Comparison of ENCODE assay signal across 29 cellular contexts in the genomic region with DNA sequence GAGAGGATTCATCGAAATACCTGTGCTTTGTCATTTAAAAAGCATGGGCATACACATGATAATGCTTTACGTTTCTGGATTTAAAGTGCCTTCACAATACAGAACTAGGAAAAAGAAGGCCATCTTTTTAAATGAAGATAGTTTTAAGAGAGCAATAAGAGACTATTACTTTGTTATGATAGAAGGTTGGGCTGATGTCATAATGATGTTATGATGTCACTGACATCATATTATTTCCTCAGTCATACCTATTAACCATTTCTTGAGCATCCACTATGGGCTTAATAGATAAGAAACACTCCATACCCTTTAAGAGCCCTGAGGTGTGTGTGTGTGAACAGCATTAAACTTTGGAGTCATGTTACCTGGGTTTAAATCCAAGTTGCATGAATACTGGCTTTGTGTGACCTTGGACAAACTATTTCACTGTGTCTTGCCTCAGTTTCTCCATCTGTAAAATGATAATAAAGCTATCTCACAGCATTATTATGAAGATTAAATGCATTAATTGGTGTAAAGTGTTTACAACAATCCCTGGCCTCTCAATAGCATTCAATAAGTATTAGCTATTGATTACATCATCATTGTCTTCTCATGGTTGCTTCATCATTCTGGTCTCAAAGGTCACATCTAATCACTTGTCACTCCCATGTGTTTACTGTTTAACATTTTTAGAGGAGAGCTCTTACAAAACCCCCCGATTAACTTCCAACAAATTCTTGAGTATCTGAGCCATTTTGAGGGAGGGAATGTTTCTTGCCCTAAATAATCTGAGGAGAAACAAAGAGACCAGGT. TPM values are rescaled to one million over a fixed set of nuclear protein-coding genes. Genes with fewer than 3 reads are reported as not detected.
DNase-seq lines count a peak whose midpoint lies in the region; ATAC-seq, FAIRE-seq and TF ChIP-seq lines count a peak whose summit lies in the region.
"Had no signal": no experiment of that assay in that cellular context is flagged by ENCODE, and none has a peak within 500 bp of the region (broad histone marks: within the 10 kb centered on the region; RNA-seq: fewer than 3 reads in every experiment).

No MANE protein-coding gene starts in this region.

- WGBS in A549 (ENCODE audit: missing lambda C conversion rate), result 26% methylated on average over 3 of the region's 3 CpGs
- WGBS in IMR-90 (ENCODE audit: extremely low coverage in 2 of 2, insufficient read length in 1 of 2), 2 experiments, result no CpG with 5 or more reads among the region's 3 CpGs
- 5% methylated on average over 3 of the region's 3 CpGs for WGBS in K562 (ENCODE audit: insufficient coverage, low coverage, missing lambda C conversion rate)
- 90 to 93% (median 91%) methylated on average over 3 of the region's 3 CpGs for WGBS in adrenal gland, 4 donors

- no peak overlapping the region for H2BK5ac ChIP-seq in IMR-90 (ENCODE audit: low read depth, low read length, poor library complexity, severe bottlenecking)

- peaks cover 66% of the 10 kb centered on the region for H3K9me3 Mint-ChIP-seq in activated naive CD4-positive, alpha-beta T cell treated with anti-CD3 and anti-CD28 coated beads for 36 hours

- H3K27me3 ChIP-seq in IMR-90 (ENCODE audit: control insufficient read depth, insufficient read depth, low read length) (no peaks in the 10 kb centered on the region), K562 (ENCODE audit: control insufficient read depth in 2 of 2, insufficient read depth in 2 of 2, low read length in 2 of 2) (no peaks in the 10 kb centered on the region), adrenal gland (no peaks in the 10 kb centered on the region)
- H3K27me3 ChIP-seq: BE2C, BLaER1 had no signal

- TF ChIP-seq CTCF in A549 (IDR thresholded peaks at IDR 0.05) (no peak), IMR-90 (conservative IDR thresholded peaks at IDR 0.05; ENCODE audit: low read depth, low read length) (no peak), K562 (IDR thresholded peaks at IDR 0.05 in 2 of 3, conservative IDR thresholded peaks at IDR 0.05 in 1 of 3; ENCODE audit: insufficient read depth in 2 of 3, low read depth in 1 of 3, low read length in 3 of 3) (no peak), adrenal gland (IDR thresholded peaks at IDR 0.05) (no peak)

- no peak overlapping the region for H2BK20ac ChIP-seq in IMR-90 (ENCODE audit: low read depth, low read length)

- H2BK120ac ChIP-seq in IMR-90 (ENCODE audit: low read depth, low read length), result no peak overlapping the region

- intact Hi-C loops in activated naive CD4-positive, alpha-beta T cell treated with anti-CD3 and anti-CD28 coated beads for 36 hours (cut with micrococcal nuclease), result no loop called here
- intact Hi-C loops in IMR-90 (cut with micrococcal nuclease) (no loop called here), K562 (cut with micrococcal nuclease) (no loop called here), adrenal gland (cut with DNase I) (no loop called here)

- no peak overlapping the region for H3K18ac ChIP-seq in IMR-90 (ENCODE audit: low read depth, low read length)

- ATAC-seq in A549, result no peak
- ATAC-seq in IMR-90 (ENCODE audit: low read depth), result no peak
- ATAC-seq in K562, result no peak
- ATAC-seq: GM12878 had no signal

- FAIRE-seq in A549 (lab: Jason Lieb, UNC), result peak; percentile 92
- no peak for FAIRE-seq in K562 (lab: Jason Lieb, UNC)
- FAIRE-seq: GM12878, GM12892, GM18507 had no signal

- H3K14ac ChIP-seq in IMR-90 (replicated peaks; ENCODE audit: low read depth, low read length), result no peak overlapping the region

- BruUV-seq in IMR-90 (replicated peaks; lab: Mats Ljungman, UMichigan) (no TSS peak), K562 (replicated peaks; lab: Mats Ljungman, UMichigan) (no TSS peak)

- no peak for TF ChIP-seq POLR2A in A549 (IDR thresholded peaks at IDR 0.05; ENCODE audit: low read length)
- no peak for TF ChIP-seq POLR2A in IMR-90 (IDR thresholded peaks at IDR 0.05; ENCODE audit: low read depth, low read length)
- TF ChIP-seq POLR2A in K562 (conservative IDR thresholded peaks at IDR 0.05), result no peak
- TF ChIP-seq POLR2A in adrenal gland (IDR thresholded peaks at IDR 0.05), result no peak

- H2BK15ac ChIP-seq in IMR-90 (ENCODE audit: low read depth, low read length), result no peak overlapping the region

- no peak overlapping the region for H4K8ac ChIP-seq in IMR-90 (ENCODE audit: low read depth in 2 of 2, low read length in 2 of 2)

- H3K4me1 Mint-ChIP-seq in activated naive CD4-positive, alpha-beta T cell treated with anti-CD3 and anti-CD28 coated beads for 36 hours (ENCODE audit: low read depth), result no peaks in the 10 kb centered on the region
- H3K4me1 Mint-ChIP-seq: CD14-positive monocyte; CD4-positive, alpha-beta memory T cell; CD8-positive, alpha-beta memory T cell had no signal

- no peaks in the 10 kb centered on the region for H3K27me3 Mint-ChIP-seq in activated naive CD4-positive, alpha-beta T cell treated with anti-CD3 and anti-CD28 coated beads for 36 hours (ENCODE audit: low read depth)
- H3K27me3 Mint-ChIP-seq: CD8-positive, alpha-beta memory T cell had no signal

- no peaks in the 10 kb centered on the region for H4K20me1 ChIP-seq in IMR-90 (ENCODE audit: insufficient read depth, low read length)
- no peaks in the 10 kb centered on the region for H4K20me1 ChIP-seq in K562 (replicated peaks; ENCODE audit: control insufficient read depth, insufficient read depth, low read length)
- H4K20me1 ChIP-seq: BLaER1 had no signal

- TF ChIP-seq RAD21 in A549 (conservative IDR thresholded peaks at IDR 0.05 in 1 of 2, IDR thresholded peaks at IDR 0.05 in 1 of 2) (no peak), IMR-90 (IDR thresholded peaks at IDR 0.05; ENCODE audit: low read length) (no peak), K562 (CRISPR knock-in tag; conservative IDR thresholded peaks at IDR 0.05 in 1 of 2, IDR thresholded peaks at IDR 0.05 in 1 of 2) (no peak)

- no peak overlapping the region for H3K4me3 ChIP-seq in A549
- H3K4me3 ChIP-seq in IMR-90 (ENCODE audit: insufficient read depth, low read depth, low read length), result no peak overlapping the region
- no peak overlapping the region for H3K4me3 ChIP-seq in K562
- H3K4me3 ChIP-seq in adrenal gland, result no peak overlapping the region
- H3K4me3 ChIP-seq: BLaER1, GM12878 had no signal

- no peak overlapping the region for H3K9ac ChIP-seq in IMR-90 (ENCODE audit: low read depth, low read length)
- H3K9ac ChIP-seq in K562 (ENCODE audit: insufficient read depth in 1 of 2, low read depth in 2 of 2, low read length in 2 of 2), result no peak overlapping the region
- H3K9ac ChIP-seq: BLaER1 had no signal

- CTCF ChIA-PET in activated naive CD4-positive, alpha-beta T cell treated with anti-CD3 and anti-CD28 coated beads for 36 hours (lab: Charles Lee), result interaction anchor here (0.6 kb wide), 1 partner anchor 23 kb away, joined by 3 read pairs; no protein-coding TSS in a partner anchor
- CTCF ChIA-PET in A549 (lab: Yijun Ruan, JAX), result interaction anchor here (0.5 to 2.4 kb wide), 8 partner anchors 8 to 966 kb away, joined by 3 to 7 read pairs (median 4); a partner anchor contains a TSS
- CTCF ChIA-PET in IMR-90 (lab: Yijun Ruan, JAX), result no interaction called here
- CTCF ChIA-PET in K562 (lab: Yijun Ruan, JAX; ENCODE audit: low intra/inter-chr PET ratio), result no interaction called here

- no peak overlapping the region for H3K4me3 Mint-ChIP-seq in activated naive CD4-positive, alpha-beta T cell treated with anti-CD3 and anti-CD28 coated beads for 36 hours
- H3K4me3 Mint-ChIP-seq: CD14-positive monocyte; CD4-positive, alpha-beta memory T cell; CD4-positive, CD25-positive, alpha-beta regulatory T cell; CD8-positive, alpha-beta memory T cell had no signal

- H3K79me2 ChIP-seq in K562 (ENCODE audit: control insufficient read depth, insufficient read depth, low read length), result no peaks in the 10 kb centered on the region

- no peaks in the 10 kb centered on the region for H3K9me1 ChIP-seq in IMR-90 (ENCODE audit: insufficient read depth, low read length)
- no peaks in the 10 kb centered on the region for H3K9me1 ChIP-seq in K562 (ENCODE audit: control insufficient read depth, insufficient read depth, low read length)

- DNase-seq in activated naive CD4-positive, alpha-beta T cell treated with anti-CD3 and anti-CD28 coated beads for 36 hours, result no peak
- no peak for DNase-seq in activated naive CD4-positive, alpha-beta T cell treated with anti-CD3 and anti-CD28 coated beads, Interleukin-2, amount 50 U/mL, for 16 hours
- DNase-seq in A549 (ENCODE audit: low read depth in 1 of 2, low spot score in 1 of 2) (no peak), IMR-90 (no peak), K562 (ENCODE audit: extremely low read depth in 1 of 4, low spot score in 3 of 4) (no peak), NCI-H1105 (lab: John Stamatoyannopoulos, UW) (no peak), kidney glomerular epithelial cell (lab: John Stamatoyannopoulos, UW) (no peak), adrenal gland (no peak)
- DNase-seq: ACHN; BE2C; C1 segment of cervical spinal cord; CD4-positive, alpha-beta memory T cell; CD4-positive, CD25-positive, alpha-beta regulatory T cell; CD8-positive, alpha-beta memory T cell; COR-L47; DMS 273 treated with DMSO at 0.1 percent for 48 hours; DMS153; DMS53; DMS79; DND-41; EL; GDM1 had no signal

- H4K5ac ChIP-seq in IMR-90 (ENCODE audit: low read depth, low read length), result no peak overlapping the region

- POLR2A ChIA-PET in A549 (lab: Yijun Ruan, JAX), result no interaction called here
- POLR2A ChIA-PET in IMR-90 (lab: Charles Lee; ENCODE audit: unreplicated experiment), result no interaction called here
- POLR2A ChIA-PET in K562 (lab: Yijun Ruan, JAX), result no interaction called here

- H3K4me2 ChIP-seq in A549 (no peak overlapping the region), IMR-90 (ENCODE audit: low read depth, low read length) (no peak overlapping the region), K562 (ENCODE audit: insufficient read depth, low read length) (no peak overlapping the region)
- H3K4me2 ChIP-seq: BLaER1 had no signal

- H3K4ac ChIP-seq in IMR-90 (ENCODE audit: low read depth, low read length), result no peak overlapping the region

- no peak overlapping the region for H4K91ac ChIP-seq in IMR-90 (ENCODE audit: insufficient read depth, low read depth, low read length)

- no peak overlapping the region for H3K23ac ChIP-seq in IMR-90 (ENCODE audit: low read depth, low read length)

- H3K27ac Mint-ChIP-seq in activated naive CD4-positive, alpha-beta T cell treated with anti-CD3 and anti-CD28 coated beads for 36 hours, result peak overlapping the region; percentile 37
- H3K27ac Mint-ChIP-seq: CD14-positive monocyte; CD4-positive, alpha-beta memory T cell; CD4-positive, CD25-positive, alpha-beta regulatory T cell; CD8-positive, alpha-beta memory T cell had no signal

- H3K4me1 ChIP-seq in A549 (no peaks in the 10 kb centered on the region), IMR-90 (ENCODE audit: control insufficient read depth, insufficient read depth, low read length) (no peaks in the 10 kb centered on the region), K562 (replicated peaks in 1 of 2; ENCODE audit: control insufficient read depth in 2 of 2, insufficient read depth in 2 of 2, low read length in 2 of 2) (no peaks in the 10 kb centered on the region), adrenal gland (replicated peaks in 1 of 2) (no peaks in the 10 kb centered on the region)
- H3K4me1 ChIP-seq: BE2C, BLaER1 had no signal

- no peak for TF ChIP-seq EP300 in A549 (IDR thresholded peaks at IDR 0.05)
- TF ChIP-seq EP300 in K562 (IDR thresholded peaks at IDR 0.05; ENCODE audit: low read length), result no peak

- H3K27ac ChIP-seq in A549 (no peak overlapping the region), IMR-90 (ENCODE audit: insufficient read depth, low read length) (no peak overlapping the region), K562 (ENCODE audit: extremely low read depth, low read depth, low read length) (no peak overlapping the region), adrenal gland (no peak overlapping the region)
- H3K27ac ChIP-seq: 22Rv1, BLaER1 had no signal

- H3K9me3 ChIP-seq in A549 (peaks cover 98% of the 10 kb centered on the region), IMR-90 (ENCODE audit: control insufficient read depth, insufficient read depth, low read length) (peaks cover 31% of the 10 kb centered on the region), K562 (replicated peaks; ENCODE audit: control insufficient read depth, insufficient read depth, low read depth, low read length) (no peaks in the 10 kb centered on the region; the same call in 1 of the 2 replicates), adrenal gland (replicated peaks in 1 of 3) (peaks cover 0 to 72% (median 29%) of the 10 kb centered on the region in 3 donors)
- H3K9me3 ChIP-seq: BE2C had no signal

- dilution Hi-C loops in IMR-90 (cut with HindIII; ENCODE audit: low sequenced_read_pairs, unreplicated experiment), result no loop called here

- no peak overlapping the region for H2AK9ac ChIP-seq in IMR-90 (replicated peaks; ENCODE audit: low read depth, low read length, poor library complexity)

- peaks cover 42% of the 10 kb centered on the region for H3K36me3 Mint-ChIP-seq in activated naive CD4-positive, alpha-beta T cell treated with anti-CD3 and anti-CD28 coated beads for 36 hours (ENCODE audit: low read depth)

- no peak overlapping the region for H2AFZ ChIP-seq in IMR-90 (replicated peaks; ENCODE audit: low read length, poor library complexity)
- no peak overlapping the region for H2AFZ ChIP-seq in K562 (ENCODE audit: low read depth, low read length)

- in situ Hi-C loops in IMR-90 (cut with MboI; ENCODE audit: low sequenced_read_pairs) (no loop called here), K562 (cut with MboI) (no loop called here)

- no peaks in the 10 kb centered on the region for H3K79me1 ChIP-seq in IMR-90 (ENCODE audit: low read depth in 1 of 2, low read length in 2 of 2)

- no peak overlapping the region for H3K56ac ChIP-seq in IMR-90 (ENCODE audit: extremely low read depth, insufficient read depth, low read length)

- H3K36me3 ChIP-seq in IMR-90 (ENCODE audit: control insufficient read depth, insufficient read depth, low read length) (peaks cover under 1% of the 10 kb centered on the region; the same call in 1 of the 2 replicates), K562 (ENCODE audit: control insufficient read depth, insufficient read depth, low read length) (peaks cover 2% of the 10 kb centered on the region; the same call in 1 of the 3 replicates), adrenal gland (replicated peaks in 1 of 2) (peaks cover 0 to 8% of the 10 kb centered on the region in 2 donors)
- H3K36me3 ChIP-seq: BE2C had no signal

- H2AK5ac ChIP-seq in IMR-90 (ENCODE audit: low read depth, low read length), result no peak overlapping the region

RNA-seq across cellular contexts. Expression of a gene that starts 11.1 kb away (rescaled TPM):
- total RNA-seq in activated naive CD4-positive, alpha-beta T cell treated with anti-CD3 and anti-CD28 coated beads for 36 hours, result 1 to 10 TPM; 4.3 to 4.7 TPM
- 19.3 and 24.6 TPM in 2 replicates for polyA plus RNA-seq in A549 (2011; rRNA removed)
- 4.6 and 5.1 TPM in 2 replicates for polyA plus RNA-seq in A549 (2012; cell fraction: cytosol; rRNA removed)
- polyA plus RNA-seq in A549 (2012; cell fraction: nucleus; rRNA removed), result 5.4 and 5.8 TPM in 2 replicates
- polyA plus RNA-seq in A549 (2017; fragmentation: RNase III; extraction: RNeasy Plus Mini Kit Qiagen cat#74134 plus additional on column Dnase treatment), result 13.6 to 17.0 TPM (median 14.2 TPM) in 3 replicates
- 6.9 and 8.9 TPM in 2 replicates for polyA minus RNA-seq in A549 (2011; rRNA and poly(A)+ RNA removed)
- total RNA-seq in IMR-90 (2012; rRNA removed), result 7.5 and 11.1 TPM in 2 replicates
- 2.7 and 3.8 TPM in 2 replicates for polyA plus RNA-seq in IMR-90 (2012; rRNA removed)
- polyA plus RNA-seq in IMR-90 (2012; cell fraction: cytosol; rRNA removed), result 2.5 and 12.3 TPM in 2 replicates
- 3.4 and 9.4 TPM in 2 replicates for polyA plus RNA-seq in IMR-90 (2012; cell fraction: nucleus; rRNA removed; ENCODE audit: low replicate concordance)
- 4.5 and 12.5 TPM in 2 replicates for total RNA-seq in K562 (2011; cell fraction: chromatin; rRNA removed; ENCODE audit: low replicate concordance)
- total RNA-seq in K562 (2011; cell fraction: nucleolus; rRNA removed), result 5.5 and 6.7 TPM in 2 replicates
- total RNA-seq in K562 (2011; cell fraction: nucleoplasm; rRNA removed), result 6.6 and 6.7 TPM in 2 replicates
- total RNA-seq in K562 (2014; rRNA removed), result 8.4 and 13.6 TPM in 2 replicates
- 12.5 and 12.6 TPM in 2 replicates for total RNA-seq in K562 (2014; rRNA removed; fragmentation: Illumina TruSeq; extraction: Trizol)
- total RNA-seq in K562 (2015; rRNA removed; fragmentation: Illumina TruSeq; extraction: Trizol), result 11.5 and 12.1 TPM in 2 replicates
- 9.4 and 10.1 TPM in 2 replicates for total RNA-seq in K562 (2021)
- polyA plus RNA-seq in K562 (2011; rRNA removed), result 10.1 and 14.3 TPM in 2 replicates
- polyA plus RNA-seq in K562 (2011; cell fraction: cytosol; rRNA removed), result 4.5 and 4.6 TPM in 2 replicates
- 9.1 and 13.9 TPM in 2 replicates for polyA plus RNA-seq in K562 (2011; cell fraction: nucleus; rRNA removed)
- polyA plus RNA-seq in K562 (2012), result 6.5 and 7.3 TPM in 2 replicates
- polyA plus RNA-seq in K562 (2014; fragmentation: Illumina TruSeq; extraction: Trizol), result 11.7 and 11.8 TPM in 2 replicates
- 1 to 10 TPM; 4.3 to 6.9 TPM for polyA plus RNA-seq in K562 (2014; fragmentation: Nextera tagmentation; extraction: Ambion mirVana)
- polyA plus RNA-seq in K562 (2014; rRNA removed), result 14.1 and 20.3 TPM in 2 replicates
- polyA minus RNA-seq in K562 (2011; rRNA and poly(A)+ RNA removed), result 9.9 and 13.2 TPM in 2 replicates
- polyA minus RNA-seq in K562 (2011; cell fraction: cytosol; rRNA and poly(A)+ RNA removed), result 3.4 and 3.8 TPM in 2 replicates
- 10.5 and 16.2 TPM in 2 replicates for polyA minus RNA-seq in K562 (2011; cell fraction: nucleus; rRNA and poly(A)+ RNA removed)
- total RNA-seq in adrenal gland, result 10 to 100 TPM in 7 of 8 donors, 1 to 10 TPM in 1; 9.8 to 30.2 (median 16.7) TPM
- polyA plus RNA-seq in adrenal gland, result 10 to 100 TPM in 1 of 3 donors, 1 to 10 TPM in 2; 5.9 to 23.0 (median 8.0) TPM
- total RNA-seq: A172 had no signal

RNA-seq across cellular contexts. Expression of a gene that starts 27.9 kb away (rescaled TPM):
- total RNA-seq in activated naive CD4-positive, alpha-beta T cell treated with anti-CD3 and anti-CD28 coated beads for 36 hours, result 1 to 10 TPM; 2.8 to 3.3 TPM
- polyA plus RNA-seq in A549 (2011; rRNA removed) (3.5 and 3.9 TPM in 2 replicates), A549 (2017; fragmentation: RNase III; extraction: RNeasy Plus Mini Kit Qiagen cat#74134 plus additional on column Dnase treatment) (2.6 to 2.8 TPM (median 2.8 TPM) in 3 replicates), IMR-90 (2012; rRNA removed) (5.9 and 6.5 TPM in 2 replicates), K562 (2011; rRNA removed) (4.4 and 5.8 TPM in 2 replicates), K562 (2014; fragmentation: Illumina TruSeq; extraction: Trizol) (2.4 and 2.8 TPM in 2 replicates), K562 (2014; fragmentation: Nextera tagmentation; extraction: Ambion mirVana) (under 1 TPM; 0.71 to 0.73 TPM), K562 (2014; rRNA removed) (6.0 and 6.7 TPM in 2 replicates), adrenal gland (1 to 10 TPM; 3.8 to 7.3 (median 5.3) TPM)
- polyA plus RNA-seq in A549 (2012; cell fraction: cytosol; rRNA removed), result 4.3 and 4.7 TPM in 2 replicates
- polyA plus RNA-seq in A549 (2012; cell fraction: nucleus; rRNA removed), result 2.9 and 4.1 TPM in 2 replicates
- 1.5 and 1.6 TPM in 2 replicates for polyA minus RNA-seq in A549 (2011; rRNA and poly(A)+ RNA removed)
- total RNA-seq in IMR-90 (2012; rRNA removed) (3.4 and 4.2 TPM in 2 replicates), K562 (2014; rRNA removed) (3.2 and 4.3 TPM in 2 replicates), K562 (2014; rRNA removed; fragmentation: Illumina TruSeq; extraction: Trizol) (2.2 and 2.8 TPM in 2 replicates), K562 (2015; rRNA removed; fragmentation: Illumina TruSeq; extraction: Trizol) (2.3 TPM in 2 replicates), K562 (2021) (3.2 and 3.3 TPM in 2 replicates), adrenal gland (10 to 100 TPM in 3 of 8 donors, 1 to 10 TPM in 5; 3.3 to 14.3 (median 8.6) TPM)
- 8.1 and 8.5 TPM in 2 replicates for polyA plus RNA-seq in IMR-90 (2012; cell fraction: cytosol; rRNA removed)
- 8.8 and 8.9 TPM in 2 replicates for polyA plus RNA-seq in IMR-90 (2012; cell fraction: nucleus; rRNA removed; ENCODE audit: low replicate concordance)
- total RNA-seq in K562 (2011; cell fraction: chromatin; rRNA removed; ENCODE audit: low replicate concordance), result 5.1 and 5.5 TPM in 2 replicates
- total RNA-seq in K562 (2011; cell fraction: nucleolus; rRNA removed), result 4.3 TPM in 2 replicates
- total RNA-seq in K562 (2011; cell fraction: nucleoplasm; rRNA removed), result 5.1 and 8.2 TPM in 2 replicates
- 8.4 and 8.9 TPM in 2 replicates for polyA plus RNA-seq in K562 (2011; cell fraction: cytosol; rRNA removed)
- polyA plus RNA-seq in K562 (2011; cell fraction: nucleus; rRNA removed), result 10.8 and 11.8 TPM in 2 replicates
- 4.4 and 5.3 TPM in 2 replicates for polyA plus RNA-seq in K562 (2012)
- polyA minus RNA-seq in K562 (2011; rRNA and poly(A)+ RNA removed), result 1.8 and 2.2 TPM in 2 replicates
- polyA minus RNA-seq in K562 (2011; cell fraction: cytosol; rRNA and poly(A)+ RNA removed), result 1.8 and 2.4 TPM in 2 replicates
- 5.4 and 7.7 TPM in 2 replicates for polyA minus RNA-seq in K562 (2011; cell fraction: nucleus; rRNA and poly(A)+ RNA removed)

Comparison
In these comparisons a context has a peak if more than half of its experiments do, and no peak if none do; other contexts are left out.
1. CTCF ChIA-PET loops: an anchor here in activated naive CD4-positive, alpha-beta T cell treated with anti-CD3 and anti-CD28 coated beads for 36 hours (0.6 kb wide) and A549 (0.5 to 2.4 kb wide); none called in IMR-90 and K562.